ENCODE assay signal across 19 cellular contexts in the genomic region with DNA sequence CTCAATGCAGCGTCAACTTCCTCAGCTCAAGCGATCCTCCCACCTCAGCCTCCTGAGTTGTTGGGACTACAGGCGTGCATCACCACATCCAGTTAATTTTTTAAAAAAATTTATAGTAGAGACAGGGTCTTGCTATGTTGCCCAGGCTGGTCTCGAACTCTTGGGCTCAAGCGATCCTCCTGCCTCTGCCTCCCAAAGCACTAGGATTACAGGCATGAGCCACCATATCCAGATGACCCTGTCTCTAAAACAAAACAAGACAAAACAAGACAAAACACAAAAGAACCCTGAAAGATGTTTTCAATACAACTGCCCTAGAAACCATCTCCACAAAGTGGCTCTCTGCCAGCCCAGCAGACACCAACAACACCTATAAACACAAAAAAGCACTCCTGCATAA. TPM values are rescaled to one million over a fixed set of nuclear protein-coding genes. Genes with fewer than 3 reads are reported as not detected.
"Had no signal": no experiment of that assay in that cellular context is flagged by ENCODE, and none has a peak within 500 bp of the region (broad histone marks: within the 10 kb centered on the region; RNA-seq: fewer than 3 reads in every experiment).

No MANE protein-coding gene starts in this region.

- DNase-seq: activated CD4-positive, alpha-beta T cell treated with anti-CD3 and anti-CD28 coated beads, Interleukin-2, amount 10 ng/mL, durations not matched to agents 7 days and 5 days; activated CD8-positive, alpha-beta memory T cell treated with anti-CD3 and anti-CD28 coated beads, Interleukin-2, amount 50 U/mL, for 4 hours; activated CD8-positive, alpha-beta T cell treated with anti-CD3 and anti-CD28 coated beads, Interleukin-2, amount 10 ng/mL, durations not matched to agents 7 days and 5 days; activated naive CD4-positive, alpha-beta T cell treated with anti-CD3 and anti-CD28 coated beads for 36 hours; activated naive CD8-positive, alpha-beta T cell treated with anti-CD3 and anti-CD28 coated beads, Interleukin-2, amount 50 U/mL, for 24 hours; activated T-cell treated with anti-CD3 and anti-CD28 coated beads, Interleukin-2, amount 50 U/mL, for 4 hours; aorta; cortex of kidney; effector CD4-positive, alpha-beta T cell; left cardiac atrium; T-helper 1 cell; T1000 had no signal

- FAIRE-seq: urothelium cell line had no signal

- ATAC-seq: activated CD4-positive, CD25-positive, alpha-beta regulatory T cell treated with anti-CD3 and anti-CD28 coated beads, Interleukin-2, amount 50 U/mL, for 24 hours; activated CD8-positive, alpha-beta T cell treated with anti-CD3 and anti-CD28 coated beads, Interleukin-2, amount 10 ng/mL, durations not matched to agents 7 days and 5 days; activated naive CD8-positive, alpha-beta T cell treated with anti-CD3 and anti-CD28 coated beads, Interleukin-2, amount 50 U/mL, for 24 hours; activated T-cell treated with anti-CD3 and anti-CD28 coated beads, Interleukin-2, amount 50 U/mL, for 4 hours; left cardiac atrium had no signal

- H3K9me3 ChIP-seq: prostate gland, right atrium auricular region, tibial nerve had no signal

- H3K27ac ChIP-seq: prostate gland, right atrium auricular region, skin epidermis, tibial nerve had no signal

- H3K4me3 ChIP-seq: prostate gland, right atrium auricular region, skin epidermis, tibial nerve had no signal

- H3K36me3 ChIP-seq: prostate gland, right atrium auricular region, tibial nerve had no signal

- H3K4me1 ChIP-seq: right atrium auricular region had no signal

- H3K27me3 ChIP-seq: right atrium auricular region, tibial nerve had no signal

RNA-seq across cellular contexts. Expression of gene ANKRD29, which starts 31.4 kb away (rescaled TPM):
- total RNA-seq: activated CD8-positive, alpha-beta T cell treated with anti-CD3 and anti-CD28 coated beads, Interleukin-2, amount 10 ng/mL, durations not matched to agents 7 days and 5 days; activated naive CD4-positive, alpha-beta T cell treated with anti-CD3 and anti-CD28 coated beads for 36 hours; activated T-cell treated with anti-CD3 and anti-CD28 coated beads, Interleukin-2, amount 50 U/mL, for 4 hours; osteocyte had no signal

RNA-seq across cellular contexts. Expression of gene LAMA3, which starts 57.9 kb away (rescaled TPM):
- total RNA-seq: osteocyte had no signal
